In genomic region chr7:118664498-118664897, GRCh38 we compare ENCODE assay signal across 9 cellular contexts.
"Had no signal": no experiment of that assay in that cellular context is flagged by ENCODE, and none has a peak within 500 bp of the region (broad histone marks: within the 10 kb centered on the region; RNA-seq: fewer than 3 reads in every experiment).

No MANE protein-coding gene starts in this region.

- H3K4me3 ChIP-seq: GM23338 had no signal

- H3K27ac ChIP-seq: KMS-11 had no signal

- ATAC-seq: GM23338 had no signal

- FAIRE-seq: H1, H54, HTR-8/SVneo had no signal

- H3K9ac ChIP-seq: KMS-11 had no signal

- H2AFZ ChIP-seq: GM23338 had no signal

- DNase-seq: H9, HCEC 1CT, HFFc6, KBM-7 had no signal

- H3K4me2 ChIP-seq: GM23338, KMS-11 had no signal
